Comparison of ENCODE assay signal across 15 cellular contexts in genomic region chr11:35112056-35112845, GRCh38. TPM values are rescaled to one million over a fixed set of nuclear protein-coding genes. Genes with fewer than 3 reads are reported as not detected.
DNase-seq lines count a peak whose midpoint lies in the region; ATAC-seq and TF ChIP-seq lines count a peak whose summit lies in the region.
"Had no signal": no experiment of that assay in that cellular context is flagged by ENCODE, and none has a peak within 500 bp of the region (broad histone marks: within the 10 kb centered on the region; RNA-seq: fewer than 3 reads in every experiment).

No MANE protein-coding gene starts in this region.

- H3K27me3 Mint-ChIP-seq in activated CD4-positive, alpha-beta T cell treated with anti-CD3 and anti-CD28 coated beads, Interleukin-2, amount 10 ng/mL, durations not matched to agents 24 days and 14 days: peaks cover 14% of the 10 kb centered on the region

- no peak overlapping the region for H3K4me3 Mint-ChIP-seq in activated CD4-positive, alpha-beta T cell treated with anti-CD3 and anti-CD28 coated beads, Interleukin-2, amount 10 ng/mL, durations not matched to agents 24 days and 14 days

- H3K27ac ChIP-seq in breast epithelium (peak overlapping the region; percentile 79 to 83), skin epidermis (peak overlapping the region in 18 of 21 experiments; percentile 1 to 80 (median 68))
- H3K27ac ChIP-seq: tibial artery had no signal

- TF ChIP-seq CTCF in breast epithelium (IDR thresholded peaks at IDR 0.05): no peak

- ATAC-seq in GM19328 (IDR thresholded peaks at IDR 0.05; ENCODE audit: unreplicated experiment): no peak
- ATAC-seq in GM19467 (IDR thresholded peaks at IDR 0.05; ENCODE audit: unreplicated experiment): no peak

- no peak for DNase-seq in activated CD4-positive, alpha-beta T cell treated with anti-CD3 and anti-CD28 coated beads, Interleukin-2, amount 10 ng/mL, durations not matched to agents 24 days and 14 days
- DNase-seq in activated CD4-positive, alpha-beta T cell treated with anti-CD3 and anti-CD28 coated beads, Interleukin-2, amount 50 U/mL, for 48 hours: no peak
- DNase-seq in NCI-H524 (lab: John Stamatoyannopoulos, UW): peak; percentile 11 to 75
- peak in 1 of 2 donors; percentile 27 for DNase-seq in breast epithelium (ENCODE audit: low spot score in 2 of 2)
- DNase-seq in EL: no peak
- DNase-seq: activated CD4-positive, CD25-positive, alpha-beta regulatory T cell; activated T-cell treated with anti-CD3 and anti-CD28 coated beads for 4 hours; anterior cingulate cortex; DMS153; stimulated activated CD4-positive, alpha-beta T cell treated with anti-CD3 and anti-CD28 coated beads, Interleukin-15, amount 100 ng/mL, for 24 hours; tibial artery had no signal

- TF ChIP-seq POLR2A in breast epithelium (IDR thresholded peaks at IDR 0.05): no peak

- H3K27ac Mint-ChIP-seq in activated CD4-positive, alpha-beta T cell treated with anti-CD3 and anti-CD28 coated beads, Interleukin-2, amount 10 ng/mL, durations not matched to agents 24 days and 14 days: peak overlapping the region; percentile 30

- H3K27me3 ChIP-seq in breast epithelium: no peaks in the 10 kb centered on the region
- H3K27me3 ChIP-seq: pancreas, tibial artery had no signal

- no peaks in the 10 kb centered on the region for H3K36me3 Mint-ChIP-seq in activated CD4-positive, alpha-beta T cell treated with anti-CD3 and anti-CD28 coated beads, Interleukin-2, amount 10 ng/mL, durations not matched to agents 24 days and 14 days (ENCODE audit: low read depth)

- no peaks in the 10 kb centered on the region for H3K9me3 ChIP-seq in breast epithelium
- H3K9me3 ChIP-seq: pancreas, tibial artery had no signal

- no peaks in the 10 kb centered on the region for H3K36me3 ChIP-seq in breast epithelium
- H3K36me3 ChIP-seq: pancreas, tibial artery had no signal

- intact Hi-C loops in activated CD4-positive, alpha-beta T cell treated with anti-CD3 and anti-CD28 coated beads, Interleukin-2, amount 10 ng/mL, durations not matched to agents 24 days and 14 days (cut with micrococcal nuclease): no loop called here
- intact Hi-C loops in breast epithelium (cut with DNase I; ENCODE audit: low total_unique reads): no loop called here

- H3K4me1 Mint-ChIP-seq in activated CD4-positive, alpha-beta T cell treated with anti-CD3 and anti-CD28 coated beads, Interleukin-2, amount 10 ng/mL, durations not matched to agents 24 days and 14 days: peaks cover 28% of the 10 kb centered on the region

- H3K4me3 ChIP-seq in breast epithelium (no peak overlapping the region), skin epidermis (no peak overlapping the region)
- H3K4me3 ChIP-seq: pancreas, tibial artery had no signal

- peaks cover 5% of the 10 kb centered on the region for H3K9me3 Mint-ChIP-seq in activated CD4-positive, alpha-beta T cell treated with anti-CD3 and anti-CD28 coated beads, Interleukin-2, amount 10 ng/mL, durations not matched to agents 24 days and 14 days

- H3K4me1 ChIP-seq in breast epithelium: peaks cover 0 to 14% of the 10 kb centered on the region in 2 donors

RNA-seq across cellular contexts. Expression of gene CD44, which starts 26.7 kb away (rescaled TPM):
- 488 and 489 TPM in 2 replicates for total RNA-seq in activated CD4-positive, alpha-beta T cell treated with anti-CD3 and anti-CD28 coated beads, Interleukin-2, amount 10 ng/mL, durations not matched to agents 24 days and 14 days
- 100 to 1,000 TPM; 255 to 348 (median 269) TPM for total RNA-seq in breast epithelium

Comparison
In these comparisons a context has a peak if more than half of its experiments do, and no peak if none do; other contexts are left out.
1. DNase-seq: peak in NCI-H524 (2 of 2); none in activated CD4-positive, alpha-beta T cell treated with anti-CD3 and anti-CD28 coated beads, Interleukin-2, amount 10 ng/mL, durations not matched to agents 24 days and 14 days (single experiment), activated CD4-positive, alpha-beta T cell treated with anti-CD3 and anti-CD28 coated beads, Interleukin-2, amount 50 U/mL, for 48 hours (0 of 2) and EL (single experiment).